Comparison of ENCODE assay signal across 11 cellular contexts in the genomic region with DNA sequence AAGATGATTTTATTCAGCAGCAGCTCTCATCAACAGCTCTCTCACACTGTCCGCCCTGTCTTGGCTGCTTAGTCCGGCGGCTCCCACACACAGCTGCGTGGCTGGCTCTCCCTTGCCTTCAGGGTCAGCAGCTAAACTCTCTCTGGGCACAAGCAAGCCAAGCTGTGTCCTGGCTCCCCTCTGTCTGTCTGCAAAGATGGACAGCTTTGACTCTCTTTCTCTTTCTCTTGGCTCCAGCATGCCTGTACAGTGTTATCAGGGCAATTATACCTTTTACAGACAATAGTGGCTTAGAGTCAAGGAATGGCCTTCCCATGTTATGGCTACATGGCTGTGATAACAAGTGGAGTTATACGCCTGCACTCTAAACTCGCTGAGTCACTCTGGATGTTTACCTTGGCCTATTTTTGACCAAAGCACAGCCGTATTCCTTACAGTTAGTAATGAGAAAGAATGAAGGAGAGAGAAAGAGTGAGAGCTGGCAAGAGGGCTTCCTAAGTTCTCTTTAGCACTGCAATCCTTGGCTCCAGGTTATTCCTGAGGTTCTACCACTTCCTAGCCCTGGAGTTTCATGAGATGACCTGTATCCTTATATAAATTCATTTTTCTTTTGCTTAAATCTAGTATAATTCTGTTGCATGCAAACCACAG. TPM values are rescaled to one million over a fixed set of nuclear protein-coding genes. Genes with fewer than 3 reads are reported as not detected.
DNase-seq lines count a peak whose midpoint lies in the region; ATAC-seq and TF ChIP-seq lines count a peak whose summit lies in the region.
"Had no signal": no experiment of that assay in that cellular context is flagged by ENCODE, and none has a peak within 500 bp of the region (broad histone marks: within the 10 kb centered on the region; RNA-seq: fewer than 3 reads in every experiment).

No MANE protein-coding gene starts in this region.

- no peaks in the 10 kb centered on the region for H3K9me3 ChIP-seq in PC-3 (ENCODE audit: low read length)
- H3K9me3 ChIP-seq: right lobe of liver had no signal

- no peaks in the 10 kb centered on the region for H3K79me2 ChIP-seq in PC-3 (ENCODE audit: low read length)

- DNase-seq in AG09319 (ENCODE audit: extremely low read depth, low read depth) = peak; percentile 35
- DNase-seq in PC-3 = peak; percentile 82
- peak; percentile 84 for DNase-seq in fibroblast of mammary gland (ENCODE audit: low read depth)
- peak; percentile 23 for DNase-seq in omental fat pad (ENCODE audit: low spot score)
- DNase-seq in mesenteric fat pad (ENCODE audit: low spot score) = no peak
- DNase-seq in NCI-H1436 (lab: John Stamatoyannopoulos, UW) = no peak
- no peak for DNase-seq in KBM-7
- DNase-seq: activated B cell treated with CpG ODN at 0.5 μM for 24 hours, right lobe of liver had no signal

- H3K9ac ChIP-seq in PC-3 (ENCODE audit: low read length) = peak overlapping the region; percentile 36

- CTCF ChIA-PET in PC-3 (lab: Charles Lee) = interaction anchor here (0.6 kb wide), 1 partner anchor 227 kb away, joined by 3 read pairs; no protein-coding TSS in a partner anchor

- H3K36me3 ChIP-seq in PC-3 (ENCODE audit: low read depth, low read length) = no peaks in the 10 kb centered on the region
- H3K36me3 ChIP-seq: right lobe of liver had no signal

- no TSS peak for BruUV-seq in PC-3 (replicated peaks; lab: Mats Ljungman, UMichigan)

- H3K4me3 ChIP-seq in PC-3 (ENCODE audit: low read length) (no peak overlapping the region), fibroblast of mammary gland (ENCODE audit: control insufficient read depth, low read depth, low read length) (no peak overlapping the region)
- H3K4me3 ChIP-seq: dorsolateral prefrontal cortex, right lobe of liver had no signal

- POLR2A ChIA-PET in PC-3 (lab: Charles Lee; ENCODE audit: unreplicated experiment) = no interaction called here

- no peaks in the 10 kb centered on the region for H3K27me3 ChIP-seq in PC-3 (ENCODE audit: low read length)
- H3K27me3 ChIP-seq: dorsolateral prefrontal cortex, right lobe of liver had no signal

- H3F3A ChIP-seq in PC-3 (ENCODE audit: low read length, unreplicated experiment) = no peaks in the 10 kb centered on the region

- intact Hi-C loops in PC-3 (cut with micrococcal nuclease) = no loop called here

- TF ChIP-seq CTCF in AG09319 (IDR thresholded peaks at IDR 0.05; ENCODE audit: low read depth, low read length) (no peak), PC-3 (conservative IDR thresholded peaks at IDR 0.05; ENCODE audit: low read depth, low read length) (no peak), fibroblast of mammary gland (conservative IDR thresholded peaks at IDR 0.05; ENCODE audit: control insufficient read depth, insufficient read depth, low read depth, low read length) (no peak), omental fat pad (IDR thresholded peaks at IDR 0.05) (no peak)

- peak overlapping the region; percentile 64 for H3K27ac ChIP-seq in PC-3 (ENCODE audit: low read length)
- H3K27ac ChIP-seq: right lobe of liver had no signal

- no peaks in the 10 kb centered on the region for H3K9me2 ChIP-seq in PC-3 (replicated peaks; ENCODE audit: low read length)

- in situ Hi-C loops in KBM-7 (cut with MboI; ENCODE audit: low pct_unique_long_range_greater_than_20kb, low sequenced_read_pairs) = no loop called here

- H2AFZ ChIP-seq in PC-3 (ENCODE audit: low read length) = peak overlapping the region; percentile 70; the same call in 1 of the 2 replicates

- H3K4me1 ChIP-seq in PC-3 (ENCODE audit: insufficient read depth, low read length) = peaks cover 12% of the 10 kb centered on the region

- ATAC-seq in PC-3 (peak; percentile 91), omental fat pad (ENCODE audit: low FRiP score) (peak; percentile 92), GM18873 (IDR thresholded peaks at IDR 0.05; ENCODE audit: low FRiP score, unreplicated experiment) (no peak)

- no peaks in the 10 kb centered on the region for H4K20me1 ChIP-seq in PC-3 (ENCODE audit: low read length)

- peak overlapping the region; percentile 24 for H3K4me2 ChIP-seq in PC-3 (ENCODE audit: low read length)

RNA-seq across cellular contexts. Expression of gene ZSWIM5, which starts 59.9 kb away (rescaled TPM):
- total RNA-seq in PC-3 (2014; rRNA removed) = 1.4 and 1.6 TPM in 2 replicates
- 1 to 10 TPM in 2 of 4 donors, under 1 TPM in 2; 0.48 to 1.5 (median 0.88) TPM for total RNA-seq in omental fat pad
- 0.42 TPM for total RNA-seq in mesenteric fat pad

Comparison
In these comparisons a context has a peak if more than half of its experiments do, and no peak if none do; other contexts are left out.
1. DNase-seq: peak in AG09319 (single experiment), PC-3 (single experiment), fibroblast of mammary gland (single experiment) and omental fat pad (single experiment); none in mesenteric fat pad (single experiment), NCI-H1436 (single experiment) and KBM-7 (single experiment).